Comparison of ENCODE assay signal across 25 cellular contexts in genomic region chr1:63127376-63127775, GRCh38.
"Had no signal": no experiment of that assay in that cellular context is flagged by ENCODE, and none has a peak within 500 bp of the region (broad histone marks: within the 10 kb centered on the region; RNA-seq: fewer than 3 reads in every experiment).

No MANE protein-coding gene starts in this region.

- H3K4me3 ChIP-seq: esophagus muscularis mucosa, pancreas, thyroid gland had no signal

- H3K36me3 Mint-ChIP-seq: activated naive CD4-positive, alpha-beta T cell treated with anti-CD3 and anti-CD28 coated beads, Interleukin-2, amount 10 ng/mL, durations not matched to agents 7 days and 5 days; memory B cell; naive thymus-derived CD4-positive, alpha-beta T cell; stimulated activated effector memory CD8-positive, alpha-beta T cell treated with anti-CD3 and anti-CD28 coated beads, Interleukin-12 subunit alpha, Interleukin-12 subunit beta, amount 100 ng/mL, for 72 hours had no signal

- H3K27ac ChIP-seq: esophagus muscularis mucosa, pancreas, thyroid gland had no signal

- H3K36me3 ChIP-seq: esophagus muscularis mucosa, pancreas, thyroid gland had no signal

- H3K9me3 Mint-ChIP-seq: activated CD4-positive, alpha-beta T cell treated with anti-CD3 and anti-CD28 coated beads, Interleukin-2, amount 10 ng/mL, durations not matched to agents 7 days and 5 days; activated naive CD4-positive, alpha-beta T cell treated with anti-CD3 and anti-CD28 coated beads, Interleukin-2, amount 10 ng/mL, durations not matched to agents 7 days and 5 days; activated naive CD8-positive, alpha-beta T cell treated with anti-CD3 and anti-CD28 coated beads, Interleukin-2, amount 50 U/mL, for 24 hours; activated T-cell treated with anti-CD3 and anti-CD28 coated beads, Interleukin-2, amount 50 U/mL, for 4 hours; dendritic cell treated with granulocyte-macrophage colony-stimulating factor and Interleukin-4, amounts not matched to agents 40 ng/mL and 50 ng/mL, for 4 days; memory B cell; stimulated activated effector memory CD8-positive, alpha-beta T cell treated with anti-CD3 and anti-CD28 coated beads, Interleukin-12 subunit alpha, Interleukin-12 subunit beta, amount 100 ng/mL, for 72 hours had no signal

- FAIRE-seq: bronchial epithelial cell, endothelial cell of umbilical vein, pancreas had no signal

- H3K4me1 ChIP-seq: pancreas had no signal

- H3K27ac Mint-ChIP-seq: activated CD4-positive, alpha-beta T cell treated with anti-CD3 and anti-CD28 coated beads, Interleukin-2, amount 10 ng/mL, durations not matched to agents 7 days and 5 days; activated CD8-positive, alpha-beta T cell treated with anti-CD3 and anti-CD28 coated beads, Interleukin-2, amount 10 ng/mL, durations not matched to agents 7 days and 5 days; activated naive CD4-positive, alpha-beta T cell treated with anti-CD3 and anti-CD28 coated beads, Interleukin-2, amount 10 ng/mL, durations not matched to agents 7 days and 5 days; activated naive CD8-positive, alpha-beta T cell treated with anti-CD3 and anti-CD28 coated beads, Interleukin-2, amount 50 U/mL, for 24 hours; dendritic cell treated with granulocyte-macrophage colony-stimulating factor and Interleukin-4, amounts not matched to agents 40 ng/mL and 50 ng/mL, for 4 days; memory B cell; naive thymus-derived CD4-positive, alpha-beta T cell; stimulated activated effector memory CD8-positive, alpha-beta T cell treated with anti-CD3 and anti-CD28 coated beads, Interleukin-12 subunit alpha, Interleukin-12 subunit beta, amount 100 ng/mL, for 72 hours had no signal

- H3K4me1 Mint-ChIP-seq: activated CD4-positive, alpha-beta T cell treated with anti-CD3 and anti-CD28 coated beads, Interleukin-2, amount 10 ng/mL, durations not matched to agents 7 days and 5 days; activated naive CD4-positive, alpha-beta T cell treated with anti-CD3 and anti-CD28 coated beads, Interleukin-2, amount 10 ng/mL, durations not matched to agents 7 days and 5 days; activated naive CD8-positive, alpha-beta T cell treated with anti-CD3 and anti-CD28 coated beads, Interleukin-2, amount 50 U/mL, for 24 hours; memory B cell; naive thymus-derived CD4-positive, alpha-beta T cell; stimulated activated effector memory CD8-positive, alpha-beta T cell treated with anti-CD3 and anti-CD28 coated beads, Interleukin-12 subunit alpha, Interleukin-12 subunit beta, amount 100 ng/mL, for 72 hours had no signal

- ATAC-seq: activated CD8-positive, alpha-beta T cell treated with anti-CD3 and anti-CD28 coated beads, Interleukin-2, amount 10 ng/mL, durations not matched to agents 7 days and 5 days; activated naive CD8-positive, alpha-beta T cell treated with anti-CD3 and anti-CD28 coated beads, Interleukin-2, amount 50 U/mL, for 24 hours; activated T-cell treated with anti-CD3 and anti-CD28 coated beads, Interleukin-2, amount 50 U/mL, for 4 hours; left ventricle myocardium superior; naive thymus-derived CD4-positive, alpha-beta T cell; pancreas; sciatic nerve; stimulated activated effector memory CD8-positive, alpha-beta T cell treated with anti-CD3 and anti-CD28 coated beads, Interleukin-12 subunit alpha, Interleukin-12 subunit beta, amount 100 ng/mL, for 72 hours had no signal

- H3K27me3 ChIP-seq: esophagus muscularis mucosa, pancreas, thyroid gland had no signal

- H3K27me3 Mint-ChIP-seq: activated naive CD4-positive, alpha-beta T cell treated with anti-CD3 and anti-CD28 coated beads, Interleukin-2, amount 10 ng/mL, durations not matched to agents 7 days and 5 days had no signal

- H3K4me3 Mint-ChIP-seq: activated CD4-positive, alpha-beta T cell treated with anti-CD3 and anti-CD28 coated beads, Interleukin-2, amount 10 ng/mL, durations not matched to agents 7 days and 5 days; activated CD8-positive, alpha-beta T cell treated with anti-CD3 and anti-CD28 coated beads, Interleukin-2, amount 10 ng/mL, durations not matched to agents 7 days and 5 days; activated naive CD4-positive, alpha-beta T cell treated with anti-CD3 and anti-CD28 coated beads, Interleukin-2, amount 10 ng/mL, durations not matched to agents 7 days and 5 days; activated naive CD8-positive, alpha-beta T cell treated with anti-CD3 and anti-CD28 coated beads, Interleukin-2, amount 50 U/mL, for 24 hours; activated T-cell treated with anti-CD3 and anti-CD28 coated beads, Interleukin-2, amount 50 U/mL, for 4 hours; dendritic cell treated with granulocyte-macrophage colony-stimulating factor and Interleukin-4, amounts not matched to agents 40 ng/mL and 50 ng/mL, for 4 days; memory B cell; naive thymus-derived CD4-positive, alpha-beta T cell; stimulated activated effector memory CD8-positive, alpha-beta T cell treated with anti-CD3 and anti-CD28 coated beads, Interleukin-12 subunit alpha, Interleukin-12 subunit beta, amount 100 ng/mL, for 72 hours had no signal

- H3K9me3 ChIP-seq: esophagus muscularis mucosa, pancreas, thyroid gland had no signal

- DNase-seq: activated CD4-positive, alpha-beta T cell treated with anti-CD3 and anti-CD28 coated beads, Interleukin-2, amount 10 ng/mL, durations not matched to agents 7 days and 5 days; activated CD8-positive, alpha-beta memory T cell treated with anti-CD3 and anti-CD28 coated beads, Interleukin-2, amount 50 U/mL, for 4 hours; activated CD8-positive, alpha-beta T cell treated with anti-CD3 and anti-CD28 coated beads, Interleukin-2, amount 10 ng/mL, durations not matched to agents 7 days and 5 days; activated effector memory CD4-positive, alpha-beta T cell treated with Interleukin-2 at 50 U/mL for 16 hours; activated naive CD4-positive, alpha-beta T cell treated with anti-CD3 and anti-CD28 coated beads, Interleukin-2, amount 10 ng/mL, durations not matched to agents 7 days and 5 days; activated naive CD8-positive, alpha-beta T cell treated with anti-CD3 and anti-CD28 coated beads, Interleukin-2, amount 50 U/mL, for 24 hours; activated T-cell treated with anti-CD3 and anti-CD28 coated beads, Interleukin-2, amount 50 U/mL, for 4 hours; aorta; cerebellar nuclear complex; effector memory CD4-positive, alpha-beta T cell; foreskin melanocyte; glutamatergic neuron; left ventricle myocardium superior; naive thymus-derived CD4-positive, alpha-beta T cell; pancreas; stimulated activated CD4-positive, alpha-beta T cell treated with anti-CD3 and anti-CD28 coated beads, Interleukin-4, amount 100 ng/mL, for 24 hours; T1000; thyroid gland had no signal
